ENCODE assay signal across 9 cellular contexts in the genomic region with DNA sequence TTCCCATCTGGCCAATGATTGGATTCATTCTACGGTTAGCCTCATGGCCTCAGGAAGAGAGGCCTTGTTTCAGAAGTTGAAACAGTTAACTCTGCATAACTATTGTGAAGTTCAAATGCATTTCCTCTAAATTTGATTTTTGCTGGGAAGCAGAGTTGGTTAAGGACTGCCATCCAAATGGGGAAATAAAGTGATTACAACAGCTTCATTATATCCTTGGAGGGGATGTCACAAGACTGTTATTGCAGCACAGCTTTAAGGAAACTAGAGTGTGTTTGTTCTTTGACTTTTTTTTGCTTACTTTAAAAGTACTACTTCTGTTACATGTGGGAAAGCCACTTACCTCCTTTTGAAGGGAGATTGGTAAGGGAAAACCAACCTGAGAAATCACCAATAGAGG.
DNase-seq lines count a peak whose midpoint lies in the region; ATAC-seq and TF ChIP-seq lines count a peak whose summit lies in the region.
"Had no signal": no experiment of that assay in that cellular context is flagged by ENCODE, and none has a peak within 500 bp of the region (broad histone marks: within the 10 kb centered on the region; RNA-seq: fewer than 3 reads in every experiment).

No MANE protein-coding gene starts in this region.

- intact Hi-C loops in IMR-90 (cut with micrococcal nuclease) (no loop called here), adrenal gland (cut with DNase I) (no loop called here), left lung (cut with DNase I) (no loop called here)

- TF ChIP-seq EP300 in suprapubic skin (IDR thresholded peaks at IDR 0.05) = no peak

- no TSS peak for BruUV-seq in IMR-90 (replicated peaks; lab: Mats Ljungman, UMichigan)

- H3K27me3 ChIP-seq in IMR-90 (ENCODE audit: control insufficient read depth, insufficient read depth, low read length) (no peaks in the 10 kb centered on the region), adrenal gland (no peaks in the 10 kb centered on the region), left lung (no peaks in the 10 kb centered on the region), suprapubic skin (no peaks in the 10 kb centered on the region)

- H4K5ac ChIP-seq in IMR-90 (ENCODE audit: low read depth, low read length) = 0 out of 2 replicates have a peak overlapping the region, but pooled peaks have one; percentile 17

- H3K9me3 ChIP-seq in IMR-90 (ENCODE audit: control insufficient read depth, insufficient read depth, low read length) = no peaks in the 10 kb centered on the region
- no peaks in the 10 kb centered on the region for H3K9me3 ChIP-seq in adrenal gland (replicated peaks in 1 of 3)
- H3K9me3 ChIP-seq in left lung = no peaks in the 10 kb centered on the region
- H3K9me3 ChIP-seq in suprapubic skin = no peaks in the 10 kb centered on the region

- no CpG with 5 or more reads among the region's 1 CpG for WGBS in IMR-90 (ENCODE audit: extremely low coverage in 2 of 2, insufficient read length in 1 of 2), 2 experiments
- WGBS in adrenal gland, 4 donors = 57 to 74% (median 70%) methylated on average over 1 of the region's 1 CpG
- WGBS in suprapubic skin = 67% methylated on average over 1 of the region's 1 CpG

- H2BK5ac ChIP-seq in IMR-90 (ENCODE audit: low read depth, low read length, poor library complexity, severe bottlenecking) = no peak overlapping the region

- peaks cover 13% of the 10 kb centered on the region for H3K9me1 ChIP-seq in IMR-90 (ENCODE audit: insufficient read depth, low read length)

- H3K36me3 ChIP-seq in IMR-90 (ENCODE audit: control insufficient read depth, insufficient read depth, low read length) (peaks cover 4% of the 10 kb centered on the region; the same call in 1 of the 2 replicates), adrenal gland (replicated peaks in 1 of 2) (no peaks in the 10 kb centered on the region), left lung (no peaks in the 10 kb centered on the region), suprapubic skin (peaks cover 6% of the 10 kb centered on the region)

- CTCF ChIA-PET in IMR-90 (lab: Yijun Ruan, JAX) = no interaction called here

- TF ChIP-seq CTCF in IMR-90 (conservative IDR thresholded peaks at IDR 0.05; ENCODE audit: low read depth, low read length) (no peak), adrenal gland (IDR thresholded peaks at IDR 0.05) (peak in 1 of 6 experiments; percentile 6), left lung (IDR thresholded peaks at IDR 0.05) (no peak), suprapubic skin (IDR thresholded peaks at IDR 0.05) (no peak)

- dilution Hi-C loops in IMR-90 (cut with HindIII; ENCODE audit: low sequenced_read_pairs, unreplicated experiment) = no loop called here

- TF ChIP-seq POLR2A in IMR-90 (IDR thresholded peaks at IDR 0.05; ENCODE audit: low read depth, low read length) = no peak
- peak in 1 of 2 donors; percentile 14 for TF ChIP-seq POLR2A in adrenal gland (IDR thresholded peaks at IDR 0.05)
- TF ChIP-seq POLR2A in suprapubic skin (IDR thresholded peaks at IDR 0.05) = no peak

- peak overlapping the region; percentile 36 for H3K4me2 ChIP-seq in IMR-90 (ENCODE audit: low read depth, low read length)

- H3K9ac ChIP-seq in IMR-90 (ENCODE audit: low read depth, low read length) = no peak overlapping the region

- no peak for TF ChIP-seq RAD21 in IMR-90 (IDR thresholded peaks at IDR 0.05; ENCODE audit: low read length)

- H2BK15ac ChIP-seq in IMR-90 (ENCODE audit: low read depth, low read length) = no peak overlapping the region

- no peak overlapping the region for H3K4ac ChIP-seq in IMR-90 (ENCODE audit: low read depth, low read length)

- no peak overlapping the region for H3K4me3 ChIP-seq in IMR-90 (ENCODE audit: insufficient read depth, low read depth, low read length)
- peak overlapping the region in 1 of 4 donors; percentile 28 for H3K4me3 ChIP-seq in adrenal gland
- peak overlapping the region; percentile 18 to 44 for H3K4me3 ChIP-seq in left lung
- H3K4me3 ChIP-seq in suprapubic skin = peak overlapping the region; percentile 33

- H4K91ac ChIP-seq in IMR-90 (ENCODE audit: insufficient read depth, low read depth, low read length) = no peak overlapping the region

- peaks cover 25 to 41% of the 10 kb centered on the region in 2 experiments for H3K79me1 ChIP-seq in IMR-90 (ENCODE audit: low read depth in 1 of 2, low read length in 2 of 2)

- ATAC-seq in IMR-90 (ENCODE audit: low read depth) (peak; percentile 42), left lung (peak; percentile 22)

- peaks cover 18% of the 10 kb centered on the region for H3K4me1 ChIP-seq in IMR-90 (ENCODE audit: control insufficient read depth, insufficient read depth, low read length)
- peaks cover 6 to 33% of the 10 kb centered on the region in 2 donors for H3K4me1 ChIP-seq in adrenal gland (replicated peaks in 1 of 2)
- H3K4me1 ChIP-seq in left lung = peaks cover 26 to 98% of the 10 kb centered on the region in 2 donors
- H3K4me1 ChIP-seq in suprapubic skin = peaks cover 50% of the 10 kb centered on the region

- in situ Hi-C loops in IMR-90 (cut with MboI; ENCODE audit: low sequenced_read_pairs) = no loop called here

- H3K27ac ChIP-seq in IMR-90 (ENCODE audit: insufficient read depth, low read length) = no peak overlapping the region; the same call in 1 of the 2 replicates
- H3K27ac ChIP-seq in adrenal gland = peak overlapping the region in 4 of 5 donors; percentile 4 to 83 (median 42)
- peak overlapping the region; percentile 82 to 92 for H3K27ac ChIP-seq in left lung
- peak overlapping the region; percentile 82 for H3K27ac ChIP-seq in suprapubic skin

- H2AFZ ChIP-seq in IMR-90 (replicated peaks; ENCODE audit: low read length, poor library complexity) = no peak overlapping the region

- H2BK20ac ChIP-seq in IMR-90 (ENCODE audit: low read depth, low read length) = no peak overlapping the region

- no peak overlapping the region for H2AK5ac ChIP-seq in IMR-90 (ENCODE audit: low read depth, low read length)

- DNase-seq in IMR-90 (peak; percentile 33), adrenal gland (peak in 1 of 7 donors; percentile 12), left lung (no peak), suprapubic skin (ENCODE audit: low spot score in 2 of 2) (no peak), iPS-NIHi7 (ENCODE audit: extremely low spot score) (no peak), DMS53 treated with DMSO at 0.1 percent for 48 hours (lab: John Stamatoyannopoulos, UW; ENCODE audit: unreplicated experiment) (no peak)
- DNase-seq in stimulated activated naive CD4-positive, alpha-beta T cell (lab: John Stamatoyannopoulos, UW) = no peak
- no peak for DNase-seq in activated T-cell treated with anti-CD3 and anti-CD28 coated beads, Interleukin-2, amount 50 U/mL, for 1 hour
- DNase-seq: EL had no signal

- H2BK120ac ChIP-seq in IMR-90 (ENCODE audit: low read depth, low read length) = no peak overlapping the region

- no peak overlapping the region for H3K14ac ChIP-seq in IMR-90 (replicated peaks; ENCODE audit: low read depth, low read length)

- H3K18ac ChIP-seq in IMR-90 (ENCODE audit: low read depth, low read length) = peak overlapping the region; percentile 64; the same call in 1 of the 2 replicates

- no peak overlapping the region for H3K23ac ChIP-seq in IMR-90 (ENCODE audit: low read depth, low read length)

- POLR2A ChIA-PET in IMR-90 (lab: Charles Lee; ENCODE audit: unreplicated experiment) = no interaction called here

- no peak overlapping the region for H4K8ac ChIP-seq in IMR-90 (ENCODE audit: low read depth in 2 of 2, low read length in 2 of 2)

- no peak overlapping the region for H2AK9ac ChIP-seq in IMR-90 (replicated peaks; ENCODE audit: low read depth, low read length, poor library complexity)

- no peak overlapping the region for H3K56ac ChIP-seq in IMR-90 (ENCODE audit: extremely low read depth, insufficient read depth, low read length)

- H4K20me1 ChIP-seq in IMR-90 (ENCODE audit: insufficient read depth, low read length) = peaks cover 11% of the 10 kb centered on the region; the same call in 1 of the 2 replicates

TF ChIP-seq in IMR-90, 13 proteins besides CTCF, POLR2A, EP300 and RAD21:
- TF ChIP-seq NFE2L2 (IDR thresholded peaks at IDR 0.05; ENCODE audit: low read depth, low read length) (no peak), CHD1 (IDR thresholded peaks at IDR 0.05; ENCODE audit: low read depth, low read length) (no peak), CEBPB (IDR thresholded peaks at IDR 0.05; ENCODE audit: low read depth, low read length) (no peak), ELK1 (IDR thresholded peaks at IDR 0.05; ENCODE audit: borderline replicate concordance, low read depth, low read length) (no peak), MAZ (IDR thresholded peaks at IDR 0.05; ENCODE audit: borderline replicate concordance, low read depth, low read length) (no peak)
TF ChIP-seq in IMR-90: peak in this region for 0.
